1 cellular context compared by ENCODE assay signal in genomic region chr1:230066466-230067404, GRCh38.
TF ChIP-seq lines count a peak whose summit lies in the region.

Gene GALNT2, plus strand, starts transcription at chr1:230067238. Its CDS starts 43 bp downstream, at chr1:230067281.

TF ChIP-seq in GM12878, 131 proteins besides CTCF, POLR2A, EP300 and RAD21 (continued from another document and continues in another):
- TF ChIP-seq PRDM15 (CRISPR knock-in tag; IDR thresholded peaks at IDR 0.05) (no peak), TCF12 (IDR thresholded peaks at IDR 0.05; ENCODE audit: low read depth, low read length) (peak; percentile 64), EGR1 (IDR thresholded peaks at IDR 0.05; ENCODE audit: borderline replicate concordance in 1 of 2, low read depth in 2 of 2, low read length in 2 of 2) (peak in 1 of 2 experiments; percentile 93; a peak in 2 of 3 replicates), ZNF274 (IDR thresholded peaks at IDR 0.05; ENCODE audit: insufficient read depth, insufficient read length) (no peak), NR2C2 (IDR thresholded peaks at IDR 0.05; ENCODE audit: borderline replicate concordance, control insufficient read depth, insufficient read length, low read depth) (no peak), ZNF622 (IDR thresholded peaks at IDR 0.05) (no peak), MEF2B (IDR thresholded peaks at IDR 0.05; ENCODE audit: partially characterized antibody, poor library complexity, severe bottlenecking) (peak; percentile 24), RAD51 (IDR thresholded peaks at IDR 0.05) (peak; percentile 72), CREM (IDR thresholded peaks at IDR 0.05; ENCODE audit: low read depth) (peak; percentile 77), PBX3 (IDR thresholded peaks at IDR 0.05; ENCODE audit: insufficient replicate concordance, low read depth, low read length) (peak; percentile 91), ZNF217 (IDR thresholded peaks at IDR 0.05) (0 out of 2 replicates have a peak, but pooled peaks have one; percentile 28), YY1 (IDR thresholded peaks at IDR 0.05; ENCODE audit: low read depth, low read length) (no peak; the same call in 1 of the 2 replicates), ETV6 (conservative IDR thresholded peaks at IDR 0.05 in 1 of 2, IDR thresholded peaks at IDR 0.05 in 1 of 2; ENCODE audit: borderline replicate concordance in 1 of 2, low read depth in 1 of 2) (no peak), CHD2 (IDR thresholded peaks at IDR 0.05; ENCODE audit: borderline replicate concordance, low read depth, low read length) (peak; percentile 34; the same call in 1 of the 2 replicates), SUZ12 (IDR thresholded peaks at IDR 0.05; ENCODE audit: unreplicated experiment) (no peak), ZNF384 (IDR thresholded peaks at IDR 0.05; ENCODE audit: borderline replicate concordance, low read depth, low read length) (no peak), CREB1 (IDR thresholded peaks at IDR 0.05; ENCODE audit: low read depth) (peak; percentile 22; the same call in 1 of the 2 replicates), CEBPB (IDR thresholded peaks at IDR 0.05; ENCODE audit: borderline replicate concordance in 1 of 2, low read depth in 2 of 2, low read length in 2 of 2) (no peak), BRCA1 (IDR thresholded peaks at IDR 0.05; ENCODE audit: low read depth, low read length) (no peak), SREBF2 (IDR thresholded peaks at IDR 0.05; ENCODE audit: low read length) (no peak), ELK1 (IDR thresholded peaks at IDR 0.05; ENCODE audit: low read depth, low read length) (no peak), ZSCAN29 (IDR thresholded peaks at IDR 0.05) (peak; percentile 55; the same call in 1 of the 2 replicates), EZH2 (IDR thresholded peaks at IDR 0.05; ENCODE audit: borderline replicate concordance, control insufficient read depth, low read depth, low read length) (no peak), YBX1 (IDR thresholded peaks at IDR 0.05) (no peak), NRF1 (conservative IDR thresholded peaks at IDR 0.05; ENCODE audit: low read depth, low read length) (no peak), MXI1 (IDR thresholded peaks at IDR 0.05; ENCODE audit: low read depth, low read length) (no peak), SMARCA5 (IDR thresholded peaks at IDR 0.05) (peak; percentile 72; the same call in 1 of the 2 replicates), ZZZ3 (IDR thresholded peaks at IDR 0.05; ENCODE audit: control insufficient read depth, insufficient read length, low read depth) (no peak), RFX5 (IDR thresholded peaks at IDR 0.05; ENCODE audit: low read depth, low read length) (0 out of 2 replicates have a peak, but pooled peaks have one; percentile 18)
- TF ChIP-seq, protein P1, sequence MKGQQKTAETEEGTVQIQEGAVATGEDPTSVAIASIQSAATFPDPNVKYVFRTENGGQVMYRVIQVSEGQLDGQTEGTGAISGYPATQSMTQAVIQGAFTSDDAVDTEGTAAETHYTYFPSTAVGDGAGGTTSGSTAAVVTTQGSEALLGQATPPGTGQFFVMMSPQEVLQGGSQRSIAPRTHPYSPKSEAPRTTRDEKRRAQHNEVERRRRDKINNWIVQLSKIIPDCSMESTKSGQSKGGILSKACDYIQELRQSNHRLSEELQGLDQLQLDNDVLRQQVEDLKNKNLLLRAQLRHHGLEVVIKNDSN (IDR thresholded peaks at IDR 0.05; ENCODE audit: borderline replicate concordance, extremely low read length, insufficient read depth, low read depth, low read length), result peak; percentile 86
- TF ChIP-seq, protein P2, sequence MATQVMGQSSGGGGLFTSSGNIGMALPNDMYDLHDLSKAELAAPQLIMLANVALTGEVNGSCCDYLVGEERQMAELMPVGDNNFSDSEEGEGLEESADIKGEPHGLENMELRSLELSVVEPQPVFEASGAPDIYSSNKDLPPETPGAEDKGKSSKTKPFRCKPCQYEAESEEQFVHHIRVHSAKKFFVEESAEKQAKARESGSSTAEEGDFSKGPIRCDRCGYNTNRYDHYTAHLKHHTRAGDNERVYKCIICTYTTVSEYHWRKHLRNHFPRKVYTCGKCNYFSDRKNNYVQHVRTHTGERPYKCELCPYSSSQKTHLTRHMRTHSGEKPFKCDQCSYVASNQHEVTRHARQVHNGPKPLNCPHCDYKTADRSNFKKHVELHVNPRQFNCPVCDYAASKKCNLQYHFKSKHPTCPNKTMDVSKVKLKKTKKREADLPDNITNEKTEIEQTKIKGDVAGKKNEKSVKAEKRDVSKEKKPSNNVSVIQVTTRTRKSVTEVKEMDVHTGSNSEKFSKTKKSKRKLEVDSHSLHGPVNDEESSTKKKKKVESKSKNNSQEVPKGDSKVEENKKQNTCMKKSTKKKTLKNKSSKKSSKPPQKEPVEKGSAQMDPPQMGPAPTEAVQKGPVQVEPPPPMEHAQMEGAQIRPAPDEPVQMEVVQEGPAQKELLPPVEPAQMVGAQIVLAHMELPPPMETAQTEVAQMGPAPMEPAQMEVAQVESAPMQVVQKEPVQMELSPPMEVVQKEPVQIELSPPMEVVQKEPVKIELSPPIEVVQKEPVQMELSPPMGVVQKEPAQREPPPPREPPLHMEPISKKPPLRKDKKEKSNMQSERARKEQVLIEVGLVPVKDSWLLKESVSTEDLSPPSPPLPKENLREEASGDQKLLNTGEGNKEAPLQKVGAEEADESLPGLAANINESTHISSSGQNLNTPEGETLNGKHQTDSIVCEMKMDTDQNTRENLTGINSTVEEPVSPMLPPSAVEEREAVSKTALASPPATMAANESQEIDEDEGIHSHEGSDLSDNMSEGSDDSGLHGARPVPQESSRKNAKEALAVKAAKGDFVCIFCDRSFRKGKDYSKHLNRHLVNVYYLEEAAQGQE (IDR thresholded peaks at IDR 0.05; ENCODE audit: low read depth, low read length), result no peak
- TF ChIP-seq, protein P3, sequence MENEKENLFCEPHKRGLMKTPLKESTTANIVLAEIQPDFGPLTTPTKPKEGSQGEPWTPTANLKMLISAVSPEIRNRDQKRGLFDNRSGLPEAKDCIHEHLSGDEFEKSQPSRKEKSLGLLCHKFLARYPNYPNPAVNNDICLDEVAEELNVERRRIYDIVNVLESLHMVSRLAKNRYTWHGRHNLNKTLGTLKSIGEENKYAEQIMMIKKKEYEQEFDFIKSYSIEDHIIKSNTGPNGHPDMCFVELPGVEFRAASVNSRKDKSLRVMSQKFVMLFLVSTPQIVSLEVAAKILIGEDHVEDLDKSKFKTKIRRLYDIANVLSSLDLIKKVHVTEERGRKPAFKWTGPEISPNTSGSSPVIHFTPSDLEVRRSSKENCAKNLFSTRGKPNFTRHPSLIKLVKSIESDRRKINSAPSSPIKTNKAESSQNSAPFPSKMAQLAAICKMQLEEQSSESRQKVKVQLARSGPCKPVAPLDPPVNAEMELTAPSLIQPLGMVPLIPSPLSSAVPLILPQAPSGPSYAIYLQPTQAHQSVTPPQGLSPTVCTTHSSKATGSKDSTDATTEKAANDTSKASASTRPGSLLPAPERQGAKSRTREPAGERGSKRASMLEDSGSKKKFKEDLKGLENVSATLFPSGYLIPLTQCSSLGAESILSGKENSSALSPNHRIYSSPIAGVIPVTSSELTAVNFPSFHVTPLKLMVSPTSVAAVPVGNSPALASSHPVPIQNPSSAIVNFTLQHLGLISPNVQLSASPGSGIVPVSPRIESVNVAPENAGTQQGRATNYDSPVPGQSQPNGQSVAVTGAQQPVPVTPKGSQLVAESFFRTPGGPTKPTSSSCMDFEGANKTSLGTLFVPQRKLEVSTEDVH (IDR thresholded peaks at IDR 0.05; ENCODE audit: low read depth, partially characterized antibody), result peak; percentile 30
- TF ChIP-seq, protein P4, sequence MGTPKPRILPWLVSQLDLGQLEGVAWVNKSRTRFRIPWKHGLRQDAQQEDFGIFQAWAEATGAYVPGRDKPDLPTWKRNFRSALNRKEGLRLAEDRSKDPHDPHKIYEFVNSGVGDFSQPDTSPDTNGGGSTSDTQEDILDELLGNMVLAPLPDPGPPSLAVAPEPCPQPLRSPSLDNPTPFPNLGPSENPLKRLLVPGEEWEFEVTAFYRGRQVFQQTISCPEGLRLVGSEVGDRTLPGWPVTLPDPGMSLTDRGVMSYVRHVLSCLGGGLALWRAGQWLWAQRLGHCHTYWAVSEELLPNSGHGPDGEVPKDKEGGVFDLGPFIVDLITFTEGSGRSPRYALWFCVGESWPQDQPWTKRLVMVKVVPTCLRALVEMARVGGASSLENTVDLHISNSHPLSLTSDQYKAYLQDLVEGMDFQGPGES (IDR thresholded peaks at IDR 0.05), result no peak
- TF ChIP-seq, protein P5, sequence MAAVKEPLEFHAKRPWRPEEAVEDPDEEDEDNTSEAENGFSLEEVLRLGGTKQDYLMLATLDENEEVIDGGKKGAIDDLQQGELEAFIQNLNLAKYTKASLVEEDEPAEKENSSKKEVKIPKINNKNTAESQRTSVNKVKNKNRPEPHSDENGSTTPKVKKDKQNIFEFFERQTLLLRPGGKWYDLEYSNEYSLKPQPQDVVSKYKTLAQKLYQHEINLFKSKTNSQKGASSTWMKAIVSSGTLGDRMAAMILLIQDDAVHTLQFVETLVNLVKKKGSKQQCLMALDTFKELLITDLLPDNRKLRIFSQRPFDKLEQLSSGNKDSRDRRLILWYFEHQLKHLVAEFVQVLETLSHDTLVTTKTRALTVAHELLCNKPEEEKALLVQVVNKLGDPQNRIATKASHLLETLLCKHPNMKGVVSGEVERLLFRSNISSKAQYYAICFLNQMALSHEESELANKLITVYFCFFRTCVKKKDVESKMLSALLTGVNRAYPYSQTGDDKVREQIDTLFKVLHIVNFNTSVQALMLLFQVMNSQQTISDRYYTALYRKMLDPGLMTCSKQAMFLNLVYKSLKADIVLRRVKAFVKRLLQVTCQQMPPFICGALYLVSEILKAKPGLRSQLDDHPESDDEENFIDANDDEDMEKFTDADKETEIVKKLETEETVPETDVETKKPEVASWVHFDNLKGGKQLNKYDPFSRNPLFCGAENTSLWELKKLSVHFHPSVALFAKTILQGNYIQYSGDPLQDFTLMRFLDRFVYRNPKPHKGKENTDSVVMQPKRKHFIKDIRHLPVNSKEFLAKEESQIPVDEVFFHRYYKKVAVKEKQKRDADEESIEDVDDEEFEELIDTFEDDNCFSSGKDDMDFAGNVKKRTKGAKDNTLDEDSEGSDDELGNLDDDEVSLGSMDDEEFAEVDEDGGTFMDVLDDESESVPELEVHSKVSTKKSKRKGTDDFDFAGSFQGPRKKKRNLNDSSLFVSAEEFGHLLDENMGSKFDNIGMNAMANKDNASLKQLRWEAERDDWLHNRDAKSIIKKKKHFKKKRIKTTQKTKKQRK (IDR thresholded peaks at IDR 0.05; ENCODE audit: low read depth, low read length), result no peak
